24 cellular contexts compared by ENCODE assay signal in genomic region chr11:70367071-70367470, GRCh38. TPM values are rescaled to one million over a fixed set of nuclear protein-coding genes. Genes with fewer than 3 reads are reported as not detected.
DNase-seq lines count a peak whose midpoint lies in the region; ATAC-seq and TF ChIP-seq lines count a peak whose summit lies in the region.
"Had no signal": no experiment of that assay in that cellular context is flagged by ENCODE, and none has a peak within 500 bp of the region (broad histone marks: within the 10 kb centered on the region; RNA-seq: fewer than 3 reads in every experiment).

No MANE protein-coding gene starts in this region.

- intact Hi-C loops in psoas muscle (cut with DNase I) = no loop called here

- peaks cover 0 to 56% of the 10 kb centered on the region in 2 donors for H3K36me3 ChIP-seq in psoas muscle (ENCODE audit: insufficient read depth in 1 of 2, low read depth in 1 of 2)

- 54 to 78% (median 71%) methylated on average over 8 of the region's 8 CpGs for WGBS in psoas muscle, 3 donors

- peak; percentile 42 to 78 (median 64) for ATAC-seq in psoas muscle
- no peak for ATAC-seq in SK-N-SH treated with all-trans-retinoic acid at 6 μM for 48 hours
- ATAC-seq: gastroesophageal sphincter; GM23338; left lobe of liver; stimulated activated memory B cell treated with anti-CD40 and anti-IgM and Interleukin-4, amounts not matched to agents 10 μg/mL and 1 μg/mL and 100 μg/mL, for 72 hours had no signal

- TF ChIP-seq CTCF in psoas muscle (IDR thresholded peaks at IDR 0.05) = no peak

- H3K27ac ChIP-seq in psoas muscle = no peak overlapping the region
- H3K27ac ChIP-seq: 22Rv1; ascending aorta; BLaER1 treated with 17β-estradiol and CSF1 and Interleukin-3, amounts not matched to agents 10 nM and 100 nM; colonic mucosa; gastroesophageal sphincter; SK-N-MC; thoracic aorta had no signal

- no peaks in the 10 kb centered on the region for H3K4me1 ChIP-seq in psoas muscle
- H3K4me1 ChIP-seq: colonic mucosa, gastroesophageal sphincter had no signal

- no peaks in the 10 kb centered on the region for H3K27me3 ChIP-seq in psoas muscle (ENCODE audit: insufficient read depth in 3 of 3, low read length in 2 of 3)
- H3K27me3 ChIP-seq: ascending aorta, colonic mucosa, gastroesophageal sphincter had no signal

- no peak overlapping the region for H3K4me3 ChIP-seq in psoas muscle
- H3K4me3 ChIP-seq: ascending aorta; BLaER1 treated with 17β-estradiol and CSF1 and Interleukin-3, amounts not matched to agents 10 nM and 100 nM; colonic mucosa; gastroesophageal sphincter; GM23338; SK-N-MC; thoracic aorta had no signal

- H3K9me3 ChIP-seq in psoas muscle = no peaks in the 10 kb centered on the region
- H3K9me3 ChIP-seq: ascending aorta, colonic mucosa, gastroesophageal sphincter, thoracic aorta had no signal

- DNase-seq in DMS53 (lab: John Stamatoyannopoulos, UW) (peak; percentile 35), DMS53 treated with DMSO at 0.1 percent for 48 hours (lab: John Stamatoyannopoulos, UW; ENCODE audit: unreplicated experiment) (no peak), NCI-H510A (lab: John Stamatoyannopoulos, UW) (peak; percentile 39), dermis blood vessel endothelial cell (peak; percentile 50), psoas muscle (no peak), NOMO-1 treated with dmso at 0.1 percent for 144 hours (lab: John Stamatoyannopoulos, UW; ENCODE audit: unreplicated experiment) (no peak), MV-4-11 (lab: John Stamatoyannopoulos, UW) (no peak)
- DNase-seq: activated gamma-delta T cell, colonic mucosa, DMS 273 treated with DMSO at 0.1 percent for 48 hours, NCI-H187 treated with DMSO at 0.1 percent for 48 hours, NCI-H526, OCI-M1, T1000 had no signal

TF ChIP-seq in SK-N-SH treated with all-trans-retinoic acid at 6 μM for 48 hours, 23 proteins besides CTCF, POLR2A, EP300 and RAD21:
- no peak for TF ChIP-seq CSDC2 (CRISPR knock-in tag; IDR thresholded peaks at IDR 0.05)
- no peak for TF ChIP-seq RARB (CRISPR knock-in tag; IDR thresholded peaks at IDR 0.05)
- TF ChIP-seq SNAI2 (CRISPR knock-in tag; IDR thresholded peaks at IDR 0.05) = no peak
TF ChIP-seq in SK-N-SH treated with all-trans-retinoic acid at 6 μM for 48 hours: peak in this region for 0.

RNA-seq across cellular contexts. Expression of gene CTTN, which starts 31.3 kb away (rescaled TPM):
- total RNA-seq in dermis blood vessel endothelial cell = 369 and 441 TPM in 2 replicates
- 100 to 1,000 TPM in 2 of 4 donors, 10 to 100 TPM in 2; 60.0 to 117 (median 91.2) TPM for total RNA-seq in psoas muscle
- polyA plus RNA-seq in psoas muscle = 10 to 100 TPM; 44.1 to 91.2 (median 88.4) TPM

Comparison
In these comparisons a context has a peak if more than half of its experiments do, and no peak if none do; other contexts are left out.
1. DNase-seq: peak in DMS53 (single experiment), NCI-H510A (single experiment) and dermis blood vessel endothelial cell (single experiment); none in DMS53 treated with DMSO at 0.1 percent for 48 hours (single experiment), psoas muscle (0 of 2), NOMO-1 treated with dmso at 0.1 percent for 144 hours (single experiment) and MV-4-11 (single experiment).